ENCODE assay signal across 1 cellular context in genomic region chr2:216108310-216108966, GRCh38.
TF ChIP-seq lines count a peak whose summit lies in the region.

No MANE protein-coding gene starts in this region.

TF ChIP-seq in H1, 55 proteins besides CTCF, POLR2A, EP300 and RAD21:
- TF ChIP-seq SUZ12 (IDR thresholded peaks at IDR 0.05; ENCODE audit: low read length) = no peak
- TF ChIP-seq TBP (IDR thresholded peaks at IDR 0.05; ENCODE audit: low read depth, low read length) = no peak
- 0 out of 2 replicates have a peak, but pooled peaks have one; percentile 37 for TF ChIP-seq POLR2AphosphoS5 (IDR thresholded peaks at IDR 0.05; ENCODE audit: low read depth, low read length)
